Comparison of ENCODE assay signal across 34 cellular contexts in genomic region chr5:32103521-32103920, GRCh38.
"Had no signal": no experiment of that assay in that cellular context is flagged by ENCODE, and none has a peak within 500 bp of the region (broad histone marks: within the 10 kb centered on the region; RNA-seq: fewer than 3 reads in every experiment).

No MANE protein-coding gene starts in this region.

- H3K36me3 Mint-ChIP-seq: activated naive CD8-positive, alpha-beta T cell treated with anti-CD3 and anti-CD28 coated beads for 36 hours had no signal

- H3K4me1 ChIP-seq: body of pancreas, breast epithelium had no signal

- H3K4me3 ChIP-seq: adrenal gland, body of pancreas, breast epithelium had no signal

- DNase-seq: activated B cell treated with CpG ODN at 0.5 μM for 24 hours; activated CD4-positive, alpha-beta memory T cell treated with anti-CD3 and anti-CD28 coated beads for 36 hours; activated CD4-positive, alpha-beta T cell treated with anti-CD3 and anti-CD28 coated beads for 4 hours; activated CD4-positive, alpha-beta T cell treated with anti-CD3 and anti-CD28 coated beads, Interleukin-2, amount 10 ng/mL, durations not matched to agents 24 days and 14 days; activated CD4-positive, alpha-beta T cell treated with anti-CD3 and anti-CD28 coated beads, Interleukin-2, amount 50 U/mL, for 1 hour; activated CD4-positive, alpha-beta T cell treated with anti-CD3 and anti-CD28 coated beads, Interleukin-2, amount 50 U/mL, for 4 hours; activated CD4-positive, CD25-positive, alpha-beta regulatory T cell treated with anti-CD3 and anti-CD28 coated beads, Interleukin-2, amount 50 U/mL, for 72 hours; activated CD8-positive, alpha-beta memory T cell treated with anti-CD3 and anti-CD28 coated beads, Interleukin-2, amount 50 U/mL, for 4 hours; activated CD8-positive, alpha-beta T cell treated with anti-CD3 and anti-CD28 coated beads for 36 hours; activated effector memory CD4-positive, alpha-beta T cell treated with anti-CD3 and anti-CD28 coated beads, Interleukin-2, amount 50 U/mL, for 16 hours; activated gamma-delta T cell treated with Interleukin-2 at 50 U/mL for 16 hours; activated naive CD4-positive, alpha-beta T cell; activated naive CD4-positive, alpha-beta T cell treated with anti-CD3 and anti-CD28 coated beads for 36 hours; activated naive CD4-positive, alpha-beta T cell treated with anti-CD3 and anti-CD28 coated beads, Interleukin-2, amount 50 U/mL, for 16 hours; activated naive CD8-positive, alpha-beta T cell treated with anti-CD3 and anti-CD28 coated beads for 36 hours; activated T-cell treated with anti-CD3 and anti-CD28 coated beads for 4 hours; activated T-cell treated with anti-CD3 and anti-CD28 coated beads, Interleukin-2, amount 50 U/mL, for 4 hours; activated T-cell treated with anti-CD3 and anti-CD28 coated beads, Interleukin-2, amount 50 U/mL, for 72 hours; amniotic stem cell; aorta; body of pancreas; brain microvascular endothelial cell; central memory CD4-positive, alpha-beta T cell; T-helper 1 cell; T-helper 2 cell; T-helper 9 cell had no signal

- H3K9me3 Mint-ChIP-seq: activated B cell treated with CpG ODN at 0.5 μM for 24 hours; activated CD4-positive, alpha-beta memory T cell treated with anti-CD3 and anti-CD28 coated beads for 36 hours; activated CD4-positive, alpha-beta T cell treated with anti-CD3 and anti-CD28 coated beads, Interleukin-2, amount 10 ng/mL, durations not matched to agents 24 days and 14 days; activated CD8-positive, alpha-beta T cell treated with anti-CD3 and anti-CD28 coated beads for 36 hours; activated naive CD4-positive, alpha-beta T cell treated with anti-CD3 and anti-CD28 coated beads for 36 hours; activated naive CD4-positive, alpha-beta T cell treated with anti-CD3 and anti-CD28 coated beads, Interleukin-2, amount 50 U/mL, for 72 hours; activated naive CD8-positive, alpha-beta T cell treated with anti-CD3 and anti-CD28 coated beads for 36 hours; activated T-cell treated with anti-CD3 and anti-CD28 coated beads, Interleukin-2, amount 50 U/mL, for 4 hours; activated T-cell treated with anti-CD3 and anti-CD28 coated beads, Interleukin-2, amount 50 U/mL, for 72 hours; activated T-helper 1 cell treated with anti-CD3 and anti-CD28 coated beads, Interleukin-12 subunit alpha, Interleukin-12 subunit beta, Interleukin-2, Interleukin-4 antibody, amounts not matched to agents 30 ng/mL and 10 ng/mL and 1 ng/mL, durations not matched to agents 14 hours and 24 hours and 36 hours; activated T-helper 17 cell treated with anti-CD3 and anti-CD28 coated beads, Interleukin-2, amount 50 U/mL, for 72 hours; T-helper 1 cell treated with Interleukin-12 subunit alpha and Interleukin-12 subunit beta and Interleukin-4 antibody, amounts not matched to agents 30 μg/mL and 1 μg/mL, for 36 hours; T-helper 2 cell treated with Interferon-gamma antibody and Interleukin-4, amounts not matched to agents 5 μg/mL and 100 μg/mL, for 36 hours had no signal

- H3K27me3 Mint-ChIP-seq: activated B cell treated with CpG ODN at 0.5 μM for 24 hours; activated CD4-positive, alpha-beta memory T cell treated with anti-CD3 and anti-CD28 coated beads for 36 hours; activated CD4-positive, alpha-beta T cell treated with anti-CD3 and anti-CD28 coated beads, Interleukin-2, amount 10 ng/mL, durations not matched to agents 24 days and 14 days; activated CD8-positive, alpha-beta T cell treated with anti-CD3 and anti-CD28 coated beads for 36 hours; activated naive CD8-positive, alpha-beta T cell treated with anti-CD3 and anti-CD28 coated beads for 36 hours; activated T-helper 17 cell treated with anti-CD3 and anti-CD28 coated beads, Interleukin-2, amount 50 U/mL, for 72 hours had no signal

- H3K27me3 ChIP-seq: adrenal gland, body of pancreas, brain microvascular endothelial cell, breast epithelium had no signal

- H3K4me3 Mint-ChIP-seq: activated B cell treated with CpG ODN at 0.5 μM for 24 hours; activated CD4-positive, alpha-beta memory T cell treated with anti-CD3 and anti-CD28 coated beads for 36 hours; activated CD4-positive, alpha-beta T cell treated with anti-CD3 and anti-CD28 coated beads, Interleukin-2, amount 10 ng/mL, durations not matched to agents 24 days and 14 days; activated CD8-positive, alpha-beta T cell treated with anti-CD3 and anti-CD28 coated beads for 36 hours; activated naive CD4-positive, alpha-beta T cell treated with anti-CD3 and anti-CD28 coated beads for 36 hours; activated naive CD8-positive, alpha-beta T cell treated with anti-CD3 and anti-CD28 coated beads for 36 hours; activated T-cell treated with anti-CD3 and anti-CD28 coated beads, Interleukin-2, amount 50 U/mL, for 4 hours; activated T-cell treated with anti-CD3 and anti-CD28 coated beads, Interleukin-2, amount 50 U/mL, for 72 hours; activated T-helper 1 cell treated with anti-CD3 and anti-CD28 coated beads, Interleukin-12 subunit alpha, Interleukin-12 subunit beta, Interleukin-2, Interleukin-4 antibody, amounts not matched to agents 30 ng/mL and 10 ng/mL and 1 ng/mL, durations not matched to agents 14 hours and 24 hours and 36 hours; activated T-helper 17 cell treated with anti-CD3 and anti-CD28 coated beads, Interleukin-2, amount 50 U/mL, for 72 hours; T-helper 1 cell treated with Interleukin-12 subunit alpha and Interleukin-12 subunit beta and Interleukin-4 antibody, amounts not matched to agents 30 μg/mL and 1 μg/mL, for 36 hours; T-helper 2 cell treated with Interferon-gamma antibody and Interleukin-4, amounts not matched to agents 5 μg/mL and 100 μg/mL, for 36 hours had no signal

- H3K27ac ChIP-seq: adrenal gland, body of pancreas, brain microvascular endothelial cell, breast epithelium, VCaP had no signal

- H3K27ac Mint-ChIP-seq: activated B cell treated with CpG ODN at 0.5 μM for 24 hours; activated CD4-positive, alpha-beta memory T cell treated with anti-CD3 and anti-CD28 coated beads for 36 hours; activated CD8-positive, alpha-beta T cell treated with anti-CD3 and anti-CD28 coated beads for 36 hours; activated naive CD4-positive, alpha-beta T cell treated with anti-CD3 and anti-CD28 coated beads for 36 hours; activated naive CD8-positive, alpha-beta T cell treated with anti-CD3 and anti-CD28 coated beads for 36 hours; activated T-helper 17 cell treated with anti-CD3 and anti-CD28 coated beads, Interleukin-2, amount 50 U/mL, for 72 hours; T-helper 1 cell treated with Interleukin-12 subunit alpha and Interleukin-12 subunit beta and Interleukin-4 antibody, amounts not matched to agents 30 μg/mL and 1 μg/mL, for 36 hours; T-helper 2 cell treated with Interferon-gamma antibody and Interleukin-4, amounts not matched to agents 5 μg/mL and 100 μg/mL, for 36 hours had no signal

- ATAC-seq: activated CD8-positive, alpha-beta T cell treated with anti-CD3 and anti-CD28 coated beads for 36 hours; activated naive CD4-positive, alpha-beta T cell treated with anti-CD3 and anti-CD28 coated beads, Interleukin-2, amount 50 U/mL, for 72 hours; activated T-cell treated with anti-CD3 and anti-CD28 coated beads, Interleukin-2, amount 50 U/mL, for 4 hours; activated T-cell treated with anti-CD3 and anti-CD28 coated beads, Interleukin-2, amount 50 U/mL, for 72 hours; activated T-helper 17 cell treated with anti-CD3 and anti-CD28 coated beads, Interleukin-2, amount 50 U/mL, for 72 hours; body of pancreas had no signal

- H3K9me3 ChIP-seq: adrenal gland, body of pancreas, breast epithelium had no signal

- H3K4me1 Mint-ChIP-seq: activated B cell treated with CpG ODN at 0.5 μM for 24 hours; activated CD4-positive, alpha-beta T cell treated with anti-CD3 and anti-CD28 coated beads, Interleukin-2, amount 10 ng/mL, durations not matched to agents 24 days and 14 days; activated naive CD8-positive, alpha-beta T cell treated with anti-CD3 and anti-CD28 coated beads for 36 hours; activated T-helper 17 cell treated with anti-CD3 and anti-CD28 coated beads, Interleukin-2, amount 50 U/mL, for 72 hours had no signal
